1 cellular context compared by ENCODE assay signal in the genomic region with DNA sequence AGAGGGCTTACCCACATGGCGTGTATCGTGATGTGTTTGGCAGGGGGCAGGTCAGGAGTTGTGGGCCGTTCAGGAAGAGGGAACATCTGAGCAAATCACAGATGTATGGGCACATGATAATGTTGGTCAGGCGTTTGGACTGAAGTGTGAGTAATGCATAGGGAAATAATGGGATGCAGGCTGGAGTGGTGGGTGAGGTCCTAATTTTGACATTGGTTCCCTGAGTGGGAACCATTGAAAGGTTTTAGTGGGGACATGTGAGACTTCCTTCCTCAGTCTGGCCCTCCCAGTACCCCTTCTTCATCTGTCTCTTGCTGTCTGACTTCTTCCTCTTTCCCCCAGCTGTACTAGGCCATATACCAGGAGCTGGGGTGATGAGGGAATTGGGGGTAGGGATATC.
TF ChIP-seq lines count a peak whose summit lies in the region.

No MANE protein-coding gene starts in this region.

TF ChIP-seq in HepG2, 621 proteins besides CTCF, POLR2A, EP300 and RAD21 (continued from another document):
- TF ChIP-seq, protein P1, sequence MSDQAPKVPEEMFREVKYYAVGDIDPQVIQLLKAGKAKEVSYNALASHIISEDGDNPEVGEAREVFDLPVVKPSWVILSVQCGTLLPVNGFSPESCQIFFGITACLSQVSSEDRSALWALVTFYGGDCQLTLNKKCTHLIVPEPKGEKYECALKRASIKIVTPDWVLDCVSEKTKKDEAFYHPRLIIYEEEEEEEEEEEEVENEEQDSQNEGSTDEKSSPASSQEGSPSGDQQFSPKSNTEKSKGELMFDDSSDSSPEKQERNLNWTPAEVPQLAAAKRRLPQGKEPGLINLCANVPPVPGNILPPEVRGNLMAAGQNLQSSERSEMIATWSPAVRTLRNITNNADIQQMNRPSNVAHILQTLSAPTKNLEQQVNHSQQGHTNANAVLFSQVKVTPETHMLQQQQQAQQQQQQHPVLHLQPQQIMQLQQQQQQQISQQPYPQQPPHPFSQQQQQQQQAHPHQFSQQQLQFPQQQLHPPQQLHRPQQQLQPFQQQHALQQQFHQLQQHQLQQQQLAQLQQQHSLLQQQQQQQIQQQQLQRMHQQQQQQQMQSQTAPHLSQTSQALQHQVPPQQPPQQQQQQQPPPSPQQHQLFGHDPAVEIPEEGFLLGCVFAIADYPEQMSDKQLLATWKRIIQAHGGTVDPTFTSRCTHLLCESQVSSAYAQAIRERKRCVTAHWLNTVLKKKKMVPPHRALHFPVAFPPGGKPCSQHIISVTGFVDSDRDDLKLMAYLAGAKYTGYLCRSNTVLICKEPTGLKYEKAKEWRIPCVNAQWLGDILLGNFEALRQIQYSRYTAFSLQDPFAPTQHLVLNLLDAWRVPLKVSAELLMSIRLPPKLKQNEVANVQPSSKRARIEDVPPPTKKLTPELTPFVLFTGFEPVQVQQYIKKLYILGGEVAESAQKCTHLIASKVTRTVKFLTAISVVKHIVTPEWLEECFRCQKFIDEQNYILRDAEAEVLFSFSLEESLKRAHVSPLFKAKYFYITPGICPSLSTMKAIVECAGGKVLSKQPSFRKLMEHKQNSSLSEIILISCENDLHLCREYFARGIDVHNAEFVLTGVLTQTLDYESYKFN (CRISPR knock-in tag; conservative IDR thresholded peaks at IDR 0.05), result no peak
- TF ChIP-seq CCAR2 (optimal IDR thresholded peaks at IDR 0.05; ENCODE audit: low read depth, low read length) (no peak), JUNB (CRISPR knock-in tag; IDR thresholded peaks at IDR 0.05; ENCODE audit: borderline replicate concordance) (no peak), TBP (CRISPR knock-in tag; IDR thresholded peaks at IDR 0.05) (no peak), ZNF678 (CRISPR knock-in tag; IDR thresholded peaks at IDR 0.05) (no peak), ZNF83 (CRISPR knock-in tag; IDR thresholded peaks at IDR 0.05; ENCODE audit: borderline replicate concordance) (no peak), MAFK (conservative IDR thresholded peaks at IDR 0.05 in 1 of 2, IDR thresholded peaks at IDR 0.05 in 1 of 2; ENCODE audit: low read length in 2 of 2) (no peak), AKNA (CRISPR knock-in tag; IDR thresholded peaks at IDR 0.05; ENCODE audit: borderline replicate concordance) (no peak)
